Comparison of ENCODE assay signal across 31 cellular contexts in genomic region chr6:63427951-63428350, GRCh38.
"Had no signal": no experiment of that assay in that cellular context is flagged by ENCODE, and none has a peak within 500 bp of the region (broad histone marks: within the 10 kb centered on the region; RNA-seq: fewer than 3 reads in every experiment).

No MANE protein-coding gene starts in this region.

- H3K27me3 ChIP-seq: adrenal gland, ascending aorta, body of pancreas, brain microvascular endothelial cell, breast epithelium, cardiac muscle cell had no signal

- H3K9me3 ChIP-seq: adrenal gland, ascending aorta, body of pancreas, breast epithelium had no signal

- H3K4me3 ChIP-seq: adrenal gland, ascending aorta, body of pancreas, breast epithelium, cardiac muscle cell had no signal

- H3K27ac ChIP-seq: adrenal gland, ascending aorta, brain microvascular endothelial cell, breast epithelium, cardiac muscle cell had no signal

- ATAC-seq: activated naive CD4-positive, alpha-beta T cell treated with anti-CD3 and anti-CD28 coated beads, Interleukin-2, amount 50 U/mL, for 72 hours; activated naive CD8-positive, alpha-beta T cell treated with anti-CD3 and anti-CD28 coated beads, Interleukin-2, amount 50 U/mL, for 24 hours; activated T-cell treated with anti-CD3 and anti-CD28 coated beads, Interleukin-2, amount 50 U/mL, for 4 hours; activated T-cell treated with anti-CD3 and anti-CD28 coated beads, Interleukin-2, amount 50 U/mL, for 72 hours; activated T-helper 17 cell treated with anti-CD3 and anti-CD28 coated beads, Interleukin-2, amount 50 U/mL, for 72 hours; body of pancreas had no signal

- H3K36me3 ChIP-seq: adrenal gland, ascending aorta, brain microvascular endothelial cell, breast epithelium, cardiac muscle cell had no signal

- H3K4me1 ChIP-seq: adrenal gland, ascending aorta, breast epithelium had no signal

- DNase-seq: activated effector memory CD4-positive, alpha-beta T cell treated with anti-CD3 and anti-CD28 coated beads, Interleukin-2, amount 50 U/mL, for 16 hours; activated effector memory CD4-positive, alpha-beta T cell treated with Interleukin-2 at 50 U/mL for 16 hours; activated gamma-delta T cell; activated gamma-delta T cell treated with Interleukin-2 at 50 U/mL for 16 hours; activated naive CD4-positive, alpha-beta T cell; activated naive CD4-positive, alpha-beta T cell treated with anti-CD3 and anti-CD28 coated beads for 36 hours; activated naive CD4-positive, alpha-beta T cell treated with anti-CD3 and anti-CD28 coated beads, Interleukin-2, amount 10 ng/mL, durations not matched to agents 7 days and 5 days; activated naive CD4-positive, alpha-beta T cell treated with anti-CD3 and anti-CD28 coated beads, Interleukin-2, amount 50 U/mL, for 16 hours; activated naive CD4-positive, alpha-beta T cell treated with Interleukin-2 at 50 U/mL for 16 hours; activated naive CD8-positive, alpha-beta T cell treated with anti-CD3 and anti-CD28 coated beads for 36 hours; activated naive CD8-positive, alpha-beta T cell treated with anti-CD3 and anti-CD28 coated beads, Interleukin-2, amount 10 ng/mL, durations not matched to agents 7 days and 5 days; activated naive CD8-positive, alpha-beta T cell treated with anti-CD3 and anti-CD28 coated beads, Interleukin-2, amount 50 U/mL, for 24 hours; activated T-cell treated with anti-CD3 and anti-CD28 coated beads, Interleukin-2, amount 50 U/mL, for 24 hours; activated T-cell treated with anti-CD3 and anti-CD28 coated beads, Interleukin-2, amount 50 U/mL, for 4 hours; activated T-cell treated with anti-CD3 and anti-CD28 coated beads, Interleukin-2, amount 50 U/mL, for 48 hours; activated T-cell treated with anti-CD3 and anti-CD28 coated beads, Interleukin-2, amount 50 U/mL, for 72 hours; adrenal gland; amniotic stem cell; amygdala; anterior cingulate cortex; aorta; body of pancreas; brain microvascular endothelial cell; caudate nucleus; central memory CD4-positive, alpha-beta T cell; cerebellar nuclear complex had no signal
